Comparison of ENCODE assay signal across 23 cellular contexts in genomic region chr2:239469101-239469960, GRCh38.
"Had no signal": no experiment of that assay in that cellular context is flagged by ENCODE, and none has a peak within 500 bp of the region (broad histone marks: within the 10 kb centered on the region; RNA-seq: fewer than 3 reads in every experiment).

No MANE protein-coding gene starts in this region.

- H3K9me3 ChIP-seq: body of pancreas, heart right ventricle, neutrophil, ovary, psoas muscle had no signal

- H3K4me1 ChIP-seq: body of pancreas, foreskin keratinocyte had no signal

- H3K36me3 ChIP-seq: heart right ventricle, neutrophil, ovary, tibial nerve had no signal

- H3K27ac ChIP-seq: body of pancreas, foreskin keratinocyte, heart right ventricle, neutrophil, ovary, psoas muscle, tibial nerve had no signal

- H3K4me3 ChIP-seq: body of pancreas, heart right ventricle, ovary, psoas muscle, tibial nerve had no signal

- H3K27me3 ChIP-seq: body of pancreas, foreskin keratinocyte, ovary, tibial nerve had no signal

- DNase-seq: activated B cell treated with CpG ODN at 0.5 μM for 24 hours; activated CD4-positive, alpha-beta T cell treated with anti-CD3 and anti-CD28 coated beads, Interleukin-2, amount 50 U/mL, for 1 hour; activated CD8-positive, alpha-beta memory T cell treated with anti-CD3 and anti-CD28 coated beads, Interleukin-2, amount 10 ng/mL, durations not matched to agents 7 days and 5 days; activated CD8-positive, alpha-beta T cell treated with anti-CD3 and anti-CD28 coated beads for 36 hours; activated naive CD4-positive, alpha-beta T cell; activated T-cell treated with anti-CD3 and anti-CD28 coated beads for 4 hours; body of pancreas; cortex of kidney; foreskin keratinocyte; heart right ventricle; mammary epithelial cell; naive B cell; nephron progenitor cell; psoas muscle; stimulated activated CD4-positive, alpha-beta T cell treated with anti-CD3 and anti-CD28 coated beads, Interleukin-15, amount 100 ng/mL, for 24 hours; stimulated activated CD4-positive, alpha-beta T cell treated with anti-CD3 and anti-CD28 coated beads, Interleukin-2, amount 100 ng/mL, for 24 hours; stimulated activated naive B cell treated with anti-CD40 and anti-IgM and Interleukin-4, amounts not matched to agents 10 μg/mL and 1 μg/mL and 100 μg/mL, for 72 hours; T-helper 1 cell had no signal

- ATAC-seq: activated CD8-positive, alpha-beta memory T cell treated with anti-CD3 and anti-CD28 coated beads, Interleukin-2, amount 10 ng/mL, durations not matched to agents 7 days and 5 days; activated CD8-positive, alpha-beta T cell treated with anti-CD3 and anti-CD28 coated beads for 36 hours; activated T-helper 17 cell treated with anti-CD3 and anti-CD28 coated beads, Interleukin-2, amount 50 U/mL, for 72 hours; body of pancreas; esophagus mucosa; foreskin keratinocyte; heart right ventricle; psoas muscle; stimulated activated naive B cell treated with anti-CD40 and anti-IgM and Interleukin-4, amounts not matched to agents 10 μg/mL and 1 μg/mL and 100 μg/mL, for 72 hours had no signal
